ENCODE assay signal across 9 cellular contexts in the genomic region with DNA sequence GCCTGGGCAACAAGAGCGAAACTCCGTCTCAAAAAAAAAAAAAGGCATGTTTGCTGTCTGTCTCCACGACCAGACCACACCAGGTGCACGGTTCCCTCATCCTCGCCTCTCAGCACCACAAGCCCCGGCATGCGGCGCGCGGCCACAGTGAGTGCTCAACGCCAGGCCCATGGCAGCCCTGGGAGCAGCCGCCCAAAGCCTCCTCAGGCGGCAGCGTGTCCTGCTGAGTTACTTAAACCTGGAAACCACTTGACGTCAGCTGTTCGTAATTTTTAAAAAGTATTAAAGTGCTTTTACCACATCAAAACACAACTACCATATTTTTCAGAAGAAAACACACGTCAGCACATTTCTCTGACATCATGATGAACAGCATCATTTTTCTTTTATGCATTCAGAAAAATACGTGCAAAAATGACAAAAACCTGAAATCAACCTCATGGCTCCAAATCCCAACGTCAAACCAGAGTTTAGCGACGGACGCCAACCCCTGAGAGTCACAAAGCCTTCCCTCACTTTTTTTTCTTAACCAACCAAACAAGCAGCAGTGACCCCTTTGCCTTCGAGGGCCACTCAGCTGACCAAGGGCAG. TPM values are rescaled to one million over a fixed set of nuclear protein-coding genes. Genes with fewer than 3 reads are reported as not detected.
DNase-seq lines count a peak whose midpoint lies in the region; ATAC-seq and TF ChIP-seq lines count a peak whose summit lies in the region.
"Had no signal": no experiment of that assay in that cellular context is flagged by ENCODE, and none has a peak within 500 bp of the region (broad histone marks: within the 10 kb centered on the region; RNA-seq: fewer than 3 reads in every experiment).

No MANE protein-coding gene starts in this region.

- H2AFZ ChIP-seq in PC-3 (ENCODE audit: low read length) = no peak overlapping the region

- no peak overlapping the region for H3K27ac ChIP-seq in PC-3 (ENCODE audit: low read length)

- peak overlapping the region; percentile 51 for H3K4me3 ChIP-seq in GM12865 (ENCODE audit: low read depth, low read length)
- peak overlapping the region; percentile 57 for H3K4me3 ChIP-seq in PC-3 (ENCODE audit: low read length)
- peak overlapping the region; percentile 39 for H3K4me3 ChIP-seq in retinal pigment epithelial cell (ENCODE audit: low read length)

- peak overlapping the region; percentile 81 for H3K4me2 ChIP-seq in PC-3 (ENCODE audit: low read length)

- BruUV-seq in PC-3 (replicated peaks; lab: Mats Ljungman, UMichigan) = TSS peak; percentile 27

- no peaks in the 10 kb centered on the region for H3K9me2 ChIP-seq in PC-3 (replicated peaks; ENCODE audit: low read length)

- intact Hi-C loops in PC-3 (cut with micrococcal nuclease) = no loop called here
- intact Hi-C loops in sciatic nerve (cut with DNase I) = no loop called here

- H3K79me2 ChIP-seq in PC-3 (ENCODE audit: low read length) = peaks cover 66% of the 10 kb centered on the region

- H3K27me3 ChIP-seq in PC-3 (ENCODE audit: low read length) = no peaks in the 10 kb centered on the region

- ATAC-seq in PC-3 (no peak), sciatic nerve (no peak), GM18519 (IDR thresholded peaks at IDR 0.05; ENCODE audit: low FRiP score, unreplicated experiment) (no peak)

- DNase-seq in GM12865 (ENCODE audit: low read depth) (peak; percentile 52), PC-3 (no peak), retinal pigment epithelial cell (ENCODE audit: low read depth) (no peak), sciatic nerve (ENCODE audit: low spot score) (no peak), mesenteric fat pad (ENCODE audit: low spot score) (no peak), NCI-H524 treated with DMSO at 0.1 percent for 48 hours (lab: John Stamatoyannopoulos, UW) (no peak)
- DNase-seq in effector CD4-positive, alpha-beta T cell = peak; percentile 47
- DNase-seq: NCI-H1092 had no signal

- H3K9me3 ChIP-seq in PC-3 (ENCODE audit: low read length) = no peaks in the 10 kb centered on the region

- H3K36me3 ChIP-seq in PC-3 (ENCODE audit: low read depth, low read length) = peaks cover 12% of the 10 kb centered on the region; the same call in 1 of the 2 replicates

- no peaks in the 10 kb centered on the region for H4K20me1 ChIP-seq in PC-3 (ENCODE audit: low read length)

- CTCF ChIA-PET in PC-3 (lab: Charles Lee) = no interaction called here

- H3F3A ChIP-seq in PC-3 (ENCODE audit: low read length, unreplicated experiment) = no peaks in the 10 kb centered on the region

- POLR2A ChIA-PET in PC-3 (lab: Charles Lee; ENCODE audit: unreplicated experiment) = no interaction called here

- TF ChIP-seq CTCF in GM12865 (IDR thresholded peaks at IDR 0.05; ENCODE audit: insufficient read depth, low read depth, low read length, missing control alignments) = no peak
- no peak for TF ChIP-seq CTCF in PC-3 (conservative IDR thresholded peaks at IDR 0.05; ENCODE audit: low read depth, low read length)
- TF ChIP-seq CTCF in retinal pigment epithelial cell (conservative IDR thresholded peaks at IDR 0.05; ENCODE audit: low read depth, low read length) = no peak

- peaks cover 29% of the 10 kb centered on the region for H3K4me1 ChIP-seq in PC-3 (ENCODE audit: insufficient read depth, low read length)

- peak overlapping the region; percentile 28; the same call in 1 of the 2 replicates for H3K9ac ChIP-seq in PC-3 (ENCODE audit: low read length)

RNA-seq across cellular contexts. Expression of gene DEAF1, which starts 2.1 kb away (rescaled TPM):
- total RNA-seq in PC-3 (2014; rRNA removed) (31.9 and 42.8 TPM in 2 replicates), sciatic nerve (52.8 TPM), mesenteric fat pad (25.9 TPM)

RNA-seq across cellular contexts. Expression of gene TMEM80, which starts 2.7 kb away (rescaled TPM):
- total RNA-seq in PC-3 (2014; rRNA removed) (10.8 and 16.2 TPM in 2 replicates), sciatic nerve (28.4 TPM), mesenteric fat pad (14.6 TPM)

RNA-seq across cellular contexts. Expression of gene EPS8L2, which starts 13.1 kb away (rescaled TPM):
- total RNA-seq in PC-3 (2014; rRNA removed) = 127 and 200 TPM in 2 replicates
- 24.9 TPM for total RNA-seq in sciatic nerve
- total RNA-seq in mesenteric fat pad = 12.1 TPM

RNA-seq across cellular contexts. Expression of gene TALDO1, which starts 54.3 kb away (rescaled TPM):
- total RNA-seq in PC-3 (2014; rRNA removed) = 287 and 326 TPM in 2 replicates
- total RNA-seq in sciatic nerve = 187 TPM
- total RNA-seq in mesenteric fat pad = 277 TPM

RNA-seq across cellular contexts. Expression of gene DRD4, which starts 55.9 kb away (rescaled TPM):
- 0.11 TPM in 1 of 2 replicates, not detected in the other for total RNA-seq in PC-3 (2014; rRNA removed)
- 4.1 TPM for total RNA-seq in sciatic nerve
- 0.71 TPM for total RNA-seq in mesenteric fat pad

Comparison
In these comparisons a context has a peak if more than half of its experiments do, and no peak if none do; other contexts are left out.
1. DNase-seq: peak in GM12865 (single experiment) and effector CD4-positive, alpha-beta T cell (single experiment); none in PC-3 (single experiment), retinal pigment epithelial cell (single experiment), sciatic nerve (single experiment), mesenteric fat pad (single experiment) and NCI-H524 treated with DMSO at 0.1 percent for 48 hours (single experiment).
2. Peak in every context shown above with its lines, with median percentiles within 50 percentile points of each other: H3K4me3 ChIP-seq.